ENCODE assay signal across 1 cellular context in genomic region chr9:126464694-126465441, GRCh38.
TF ChIP-seq lines count a peak whose summit lies in the region.

No MANE protein-coding gene starts in this region.

TF ChIP-seq in SK-N-SH treated with all-trans-retinoic acid at 6 μM for 48 hours, 23 proteins besides CTCF, POLR2A, EP300 and RAD21 (continued from another document):
- TF ChIP-seq PATZ1 (CRISPR knock-in tag; IDR thresholded peaks at IDR 0.05; ENCODE audit: borderline replicate concordance) (no peak), ZC3H10 (CRISPR knock-in tag; IDR thresholded peaks at IDR 0.05) (no peak), BACH2 (CRISPR knock-in tag; IDR thresholded peaks at IDR 0.05; ENCODE audit: borderline replicate concordance) (no peak)
